ENCODE assay signal across 10 cellular contexts in genomic region chr10:23368816-23369640, GRCh38. TPM values are rescaled to one million over a fixed set of nuclear protein-coding genes. Genes with fewer than 3 reads are reported as not detected.
DNase-seq lines count a peak whose midpoint lies in the region; ATAC-seq and TF ChIP-seq lines count a peak whose summit lies in the region.
"Had no signal": no experiment of that assay in that cellular context is flagged by ENCODE, and none has a peak within 500 bp of the region (broad histone marks: within the 10 kb centered on the region; RNA-seq: fewer than 3 reads in every experiment).

No MANE protein-coding gene starts in this region.

- peak overlapping the region; percentile 81 for H3K27ac Mint-ChIP-seq in activated CD8-positive, alpha-beta memory T cell treated with anti-CD3 and anti-CD28 coated beads, Interleukin-2, amount 10 ng/mL, durations not matched to agents 7 days and 5 days
- no peak overlapping the region for H3K27ac Mint-ChIP-seq in HFFc6

- H3K9me3 Mint-ChIP-seq in activated CD8-positive, alpha-beta memory T cell treated with anti-CD3 and anti-CD28 coated beads, Interleukin-2, amount 10 ng/mL, durations not matched to agents 7 days and 5 days (ENCODE audit: low read depth): peaks cover 7% of the 10 kb centered on the region
- no peaks in the 10 kb centered on the region for H3K9me3 Mint-ChIP-seq in HFFc6

- intact Hi-C loops in uterus (cut with DNase I; ENCODE audit: low total_unique reads): no loop called here

- ATAC-seq in activated CD8-positive, alpha-beta memory T cell treated with anti-CD3 and anti-CD28 coated beads, Interleukin-2, amount 10 ng/mL, durations not matched to agents 7 days and 5 days: peak; percentile 73
- ATAC-seq in HG02759 (IDR thresholded peaks at IDR 0.05; ENCODE audit: unreplicated experiment): peak; percentile 58

- no peaks in the 10 kb centered on the region for H3K27me3 ChIP-seq in parathyroid adenoma (ENCODE audit: control insufficient read depth, insufficient read depth, low read length)
- H3K27me3 ChIP-seq in uterus: no peaks in the 10 kb centered on the region

- H3K9me3 ChIP-seq in parathyroid adenoma (ENCODE audit: control insufficient read depth, low read length): no peaks in the 10 kb centered on the region
- no peaks in the 10 kb centered on the region for H3K9me3 ChIP-seq in uterus
- H3K9me3 ChIP-seq: neutrophil had no signal

- peaks cover 60% of the 10 kb centered on the region for H3K4me1 Mint-ChIP-seq in activated CD8-positive, alpha-beta memory T cell treated with anti-CD3 and anti-CD28 coated beads, Interleukin-2, amount 10 ng/mL, durations not matched to agents 7 days and 5 days
- no peaks in the 10 kb centered on the region; the same call in 1 of the 2 replicates for H3K4me1 Mint-ChIP-seq in HFFc6 (ENCODE audit: low read depth)

- CTCF ChIA-PET in activated CD8-positive, alpha-beta memory T cell treated with anti-CD3 and anti-CD28 coated beads, Interleukin-2, amount 10 ng/mL, durations not matched to agents 7 days and 5 days (lab: Charles Lee): no interaction called here

- no peak for TF ChIP-seq POLR2A in uterus (IDR thresholded peaks at IDR 0.05)

- peak overlapping the region; percentile 44 for H3K4me3 Mint-ChIP-seq in activated CD8-positive, alpha-beta memory T cell treated with anti-CD3 and anti-CD28 coated beads, Interleukin-2, amount 10 ng/mL, durations not matched to agents 7 days and 5 days
- H3K4me3 Mint-ChIP-seq in HFFc6: no peak overlapping the region

- DNase-seq in activated CD8-positive, alpha-beta memory T cell treated with anti-CD3 and anti-CD28 coated beads, Interleukin-2, amount 10 ng/mL, durations not matched to agents 7 days and 5 days: peak; percentile 44
- no peak for DNase-seq in activated CD8-positive, alpha-beta memory T cell treated with anti-CD3 and anti-CD28 coated beads for 24 hours
- DNase-seq in NOMO-1 (lab: John Stamatoyannopoulos, UW; ENCODE audit: unreplicated experiment in 2 of 2): peak; percentile 33 to 63
- DNase-seq in AG08396 (ENCODE audit: low spot score): no peak
- DNase-seq in HFFc6: no peak
- DNase-seq in uterus: no peak
- DNase-seq: NCI-H524 treated with DMSO at 0.1 percent for 48 hours had no signal

- no peaks in the 10 kb centered on the region for H3K79me2 ChIP-seq in parathyroid adenoma

- no peaks in the 10 kb centered on the region for H3K27me3 Mint-ChIP-seq in activated CD8-positive, alpha-beta memory T cell treated with anti-CD3 and anti-CD28 coated beads, Interleukin-2, amount 10 ng/mL, durations not matched to agents 7 days and 5 days
- H3K27me3 Mint-ChIP-seq in HFFc6 (ENCODE audit: insufficient read depth): no peaks in the 10 kb centered on the region; the same call in none of the 2 replicates

- no peaks in the 10 kb centered on the region for H3K36me3 ChIP-seq in parathyroid adenoma (ENCODE audit: control insufficient read depth, insufficient read depth, low read length)
- H3K36me3 ChIP-seq in uterus: no peaks in the 10 kb centered on the region
- H3K36me3 ChIP-seq: neutrophil had no signal

- TF ChIP-seq CTCF in parathyroid adenoma (IDR thresholded peaks at IDR 0.05) (no peak), HFFc6 (IDR thresholded peaks at IDR 0.05) (no peak), uterus (IDR thresholded peaks at IDR 0.05) (no peak)

- H3K36me3 Mint-ChIP-seq in activated CD8-positive, alpha-beta memory T cell treated with anti-CD3 and anti-CD28 coated beads, Interleukin-2, amount 10 ng/mL, durations not matched to agents 7 days and 5 days: peaks cover 14% of the 10 kb centered on the region
- H3K36me3 Mint-ChIP-seq in HFFc6 (ENCODE audit: low read depth): no peaks in the 10 kb centered on the region

- H3K4me1 ChIP-seq in parathyroid adenoma (peaks cover 2% of the 10 kb centered on the region), uterus (no peaks in the 10 kb centered on the region)

- no peak overlapping the region for H3K9ac ChIP-seq in parathyroid adenoma

- peak overlapping the region; percentile 18 for H3K4me3 ChIP-seq in parathyroid adenoma (ENCODE audit: low read depth, low read length)
- H3K4me3 ChIP-seq in uterus: no peak overlapping the region

- H3K27ac ChIP-seq in parathyroid adenoma (no peak overlapping the region), uterus (no peak overlapping the region)
- H3K27ac ChIP-seq: neutrophil had no signal

- peak overlapping the region; percentile 5 for H3K4me2 ChIP-seq in parathyroid adenoma (ENCODE audit: low read length)

- H2AFZ ChIP-seq in parathyroid adenoma: peak overlapping the region; percentile 51

RNA-seq across cellular contexts. Expression of gene C10orf67, which starts 24.4 kb away (rescaled TPM):
- total RNA-seq in activated CD8-positive, alpha-beta memory T cell treated with anti-CD3 and anti-CD28 coated beads, Interleukin-2, amount 10 ng/mL, durations not matched to agents 7 days and 5 days: under 1 TPM in 1 of 2 experiments, not detected in 1; 0.07 TPM
- total RNA-seq in HFFc6 (2021; fragmentation: NEBNext Ultra II Directional; extraction: Animal tissue kit (Norgen Biotek cat#: 25700)): under 1 TPM; 0.10 to 0.88 (median 0.33) TPM
- total RNA-seq in uterus: under 1 TPM in 1 of 4 donors, not detected in 3; 0.21 TPM

Comparison
In these comparisons a context has a peak if more than half of its experiments do, and no peak if none do; other contexts are left out.
1. DNase-seq: peak in activated CD8-positive, alpha-beta memory T cell treated with anti-CD3 and anti-CD28 coated beads, Interleukin-2, amount 10 ng/mL, durations not matched to agents 7 days and 5 days (single experiment) and NOMO-1 (2 of 2); none in activated CD8-positive, alpha-beta memory T cell treated with anti-CD3 and anti-CD28 coated beads for 24 hours (single experiment), AG08396 (single experiment), HFFc6 (single experiment) and uterus (0 of 2).